In the genomic region with DNA sequence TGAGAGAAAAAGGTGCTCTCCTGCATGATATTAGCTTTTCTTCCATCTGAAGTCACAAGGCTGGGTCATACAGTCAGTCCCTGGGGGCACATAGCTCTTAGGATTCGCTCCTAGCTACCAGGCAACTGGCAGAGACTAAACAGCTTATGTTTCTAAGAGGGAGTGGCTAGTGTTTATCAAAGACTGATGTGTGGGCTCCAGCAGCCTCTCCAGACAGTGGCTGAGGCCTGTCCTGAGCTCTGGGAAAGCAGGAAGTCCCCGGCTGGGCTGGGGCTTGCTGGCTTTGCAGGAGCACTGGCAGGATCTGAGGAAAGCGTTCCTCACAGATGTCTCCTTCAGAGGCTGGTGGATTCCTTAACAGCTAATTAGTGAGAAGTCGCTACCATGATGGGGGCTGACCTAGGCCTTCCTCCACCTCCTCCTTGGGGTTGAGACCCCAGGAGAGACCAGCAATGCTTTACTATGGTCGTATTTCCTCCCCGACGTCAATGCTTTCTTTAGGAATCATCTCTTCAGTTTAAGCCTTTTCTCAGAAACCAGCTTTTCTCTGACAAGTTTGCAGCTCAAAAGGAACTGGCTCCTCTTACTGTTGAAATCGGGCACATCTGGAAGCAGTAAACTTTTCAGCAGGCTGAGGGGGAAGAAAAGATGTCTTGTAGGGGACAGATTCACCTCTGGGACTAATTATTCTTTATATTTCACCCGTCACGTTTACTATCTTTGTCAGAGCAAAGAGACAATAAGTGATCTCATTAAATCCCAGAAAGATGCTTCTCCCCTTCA, we compare ENCODE assay signal across 9 cellular contexts. TPM values are rescaled to one million over a fixed set of nuclear protein-coding genes. Genes with fewer than 3 reads are reported as not detected.
DNase-seq lines count a peak whose midpoint lies in the region; ATAC-seq and TF ChIP-seq lines count a peak whose summit lies in the region.
"Had no signal": no experiment of that assay in that cellular context is flagged by ENCODE, and none has a peak within 500 bp of the region (broad histone marks: within the 10 kb centered on the region; RNA-seq: fewer than 3 reads in every experiment).

No MANE protein-coding gene starts in this region.

- H3K4me2 ChIP-seq in hepatocyte, result peak overlapping the region; percentile 41

- H3K79me2 ChIP-seq in hepatocyte, result no peaks in the 10 kb centered on the region

- TF ChIP-seq CTCF in adrenal gland (IDR thresholded peaks at IDR 0.05), result no peak
- TF ChIP-seq CTCF in hepatocyte (IDR thresholded peaks at IDR 0.05; ENCODE audit: poor library complexity), result peak; percentile 15
- TF ChIP-seq CTCF in suprapubic skin (IDR thresholded peaks at IDR 0.05), result no peak
- TF ChIP-seq CTCF in Calu3 (IDR thresholded peaks at IDR 0.05; ENCODE audit: unreplicated experiment), result no peak

- H3K9me3 Mint-ChIP-seq in Calu3 (ENCODE audit: low read depth, unreplicated experiment), result no peaks in the 10 kb centered on the region

- intact Hi-C loops in adrenal gland (cut with DNase I) (no loop called here), Calu3 (cut with micrococcal nuclease; ENCODE audit: unreplicated experiment) (loop anchor here (5.0 kb wide), 2 partner anchors 58 to 93 kb away; no protein-coding TSS in a partner anchor)

- H3K4me3 Mint-ChIP-seq in Calu3 (ENCODE audit: low read depth, unreplicated experiment), result no peak overlapping the region

- peak overlapping the region; percentile 28 for H2AFZ ChIP-seq in hepatocyte

- H3K27me3 ChIP-seq in HUES6 (ENCODE audit: control insufficient read depth, insufficient read depth, low read length) (peaks cover 34% of the 10 kb centered on the region), adrenal gland (no peaks in the 10 kb centered on the region), hepatocyte (peaks cover 4% of the 10 kb centered on the region), suprapubic skin (no peaks in the 10 kb centered on the region)

- no peak for TF ChIP-seq EP300 in suprapubic skin (IDR thresholded peaks at IDR 0.05)

- CTCF ChIA-PET in Calu3 (lab: Charles Lee), result no interaction called here

- H3K4me1 Mint-ChIP-seq in Calu3 (ENCODE audit: low read depth, unreplicated experiment), result peaks cover 8% of the 10 kb centered on the region

- no peak overlapping the region; the same call in 1 of the 2 replicates for H3K27ac ChIP-seq in HUES6 (ENCODE audit: low read depth, low read length)
- peak overlapping the region in 2 of 5 donors; percentile 44 to 56 for H3K27ac ChIP-seq in adrenal gland
- peak overlapping the region; percentile 90 for H3K27ac ChIP-seq in hepatocyte
- peak overlapping the region; percentile 73 for H3K27ac ChIP-seq in suprapubic skin

- ATAC-seq in HG02840 (IDR thresholded peaks at IDR 0.05; ENCODE audit: low FRiP score, unreplicated experiment), result no peak
- no peak for ATAC-seq in HG03520 (IDR thresholded peaks at IDR 0.05; ENCODE audit: unreplicated experiment)
- ATAC-seq in GM19035 (IDR thresholded peaks at IDR 0.05; ENCODE audit: unreplicated experiment), result no peak
- ATAC-seq: K562 had no signal

- no peak overlapping the region for H3K4me3 ChIP-seq in HUES6 (ENCODE audit: low read depth, low read length)
- no peak overlapping the region for H3K4me3 ChIP-seq in adrenal gland
- no peak overlapping the region for H3K4me3 ChIP-seq in hepatocyte
- no peak overlapping the region for H3K4me3 ChIP-seq in suprapubic skin
- H3K4me3 ChIP-seq: K562 had no signal

- peaks cover 43% of the 10 kb centered on the region for H3K4me1 ChIP-seq in HUES6 (ENCODE audit: control insufficient read depth, insufficient read depth, low read length)
- peaks cover 11 to 17% of the 10 kb centered on the region in 2 donors for H3K4me1 ChIP-seq in adrenal gland (replicated peaks in 1 of 2)
- peaks cover 38% of the 10 kb centered on the region for H3K4me1 ChIP-seq in hepatocyte (ENCODE audit: insufficient read depth)
- peaks cover 70% of the 10 kb centered on the region for H3K4me1 ChIP-seq in suprapubic skin

- no TSS peak for BruUV-seq in Calu3 (replicated peaks; lab: Mats Ljungman, UMichigan)

- H3K9me2 ChIP-seq in hepatocyte (replicated peaks; ENCODE audit: insufficient read depth), result no peaks in the 10 kb centered on the region

- no peaks in the 10 kb centered on the region; the same call in 1 of the 2 replicates for H3K9me3 ChIP-seq in HUES6 (ENCODE audit: control insufficient read depth, insufficient read depth, low read depth, low read length)
- no peaks in the 10 kb centered on the region for H3K9me3 ChIP-seq in adrenal gland (replicated peaks in 1 of 3)
- no peaks in the 10 kb centered on the region for H3K9me3 ChIP-seq in hepatocyte (ENCODE audit: low read depth)
- H3K9me3 ChIP-seq in suprapubic skin, result no peaks in the 10 kb centered on the region

- 48 to 57% (median 52%) methylated on average over 9 to 10 of the region's 10 CpGs for WGBS in adrenal gland, 4 donors
- WGBS in hepatocyte (ENCODE audit: low lambda C conversion rate, missing lambda C conversion rate), result 30% methylated on average over 10 of the region's 10 CpGs
- WGBS in suprapubic skin, result 35% methylated on average over 9 of the region's 10 CpGs

- peak in 4 of 7 donors; percentile 18 to 80 (median 30) for DNase-seq in adrenal gland
- DNase-seq in hepatocyte (ENCODE audit: low spot score), result peak; percentile 74
- peak; percentile 80 to 85 for DNase-seq in suprapubic skin (ENCODE audit: low spot score in 2 of 2)
- no peak for DNase-seq in Calu3

- peaks cover 22% of the 10 kb centered on the region for H3K27me3 Mint-ChIP-seq in Calu3 (ENCODE audit: unreplicated experiment)

- H3K36me3 ChIP-seq in HUES6 (ENCODE audit: control insufficient read depth, insufficient read depth, low read length), result no peaks in the 10 kb centered on the region
- H3K36me3 ChIP-seq in adrenal gland (replicated peaks in 1 of 2), result no peaks in the 10 kb centered on the region
- no peaks in the 10 kb centered on the region for H3K36me3 ChIP-seq in hepatocyte (replicated peaks; ENCODE audit: insufficient read depth, low read depth)
- no peaks in the 10 kb centered on the region for H3K36me3 ChIP-seq in suprapubic skin

- no peak for TF ChIP-seq POLR2A in adrenal gland (IDR thresholded peaks at IDR 0.05)
- TF ChIP-seq POLR2A in suprapubic skin (IDR thresholded peaks at IDR 0.05), result no peak

- H3K27ac Mint-ChIP-seq in Calu3 (ENCODE audit: unreplicated experiment), result no peak overlapping the region

- peak overlapping the region; percentile 13 for H3K9ac ChIP-seq in HUES6 (ENCODE audit: low read length)

- H3K36me3 Mint-ChIP-seq in Calu3 (ENCODE audit: insufficient read depth, unreplicated experiment), result no peaks in the 10 kb centered on the region

- H4K20me1 ChIP-seq in hepatocyte (ENCODE audit: insufficient read depth, poor library complexity, severe bottlenecking), result no peaks in the 10 kb centered on the region

RNA-seq across cellular contexts. Expression of gene HHAT, which starts 33.5 kb away (rescaled TPM):
- total RNA-seq in adrenal gland (10 to 100 TPM in 6 of 8 donors, 1 to 10 TPM in 2; 5.9 to 26.7 (median 17.2) TPM), hepatocyte (6.3 and 9.4 TPM in 2 replicates), suprapubic skin (10 to 100 TPM in 2 of 4 donors, 1 to 10 TPM in 2; 4.1 to 20.0 (median 9.3) TPM), Calu3 (2022) (5.5 and 5.8 TPM in 2 replicates)
- polyA plus RNA-seq in adrenal gland (1 to 10 TPM; 3.5 to 4.7 (median 3.7) TPM), hepatocyte (3.9 and 5.3 TPM in 2 replicates)
